1 cellular context compared by ENCODE assay signal in the genomic region with DNA sequence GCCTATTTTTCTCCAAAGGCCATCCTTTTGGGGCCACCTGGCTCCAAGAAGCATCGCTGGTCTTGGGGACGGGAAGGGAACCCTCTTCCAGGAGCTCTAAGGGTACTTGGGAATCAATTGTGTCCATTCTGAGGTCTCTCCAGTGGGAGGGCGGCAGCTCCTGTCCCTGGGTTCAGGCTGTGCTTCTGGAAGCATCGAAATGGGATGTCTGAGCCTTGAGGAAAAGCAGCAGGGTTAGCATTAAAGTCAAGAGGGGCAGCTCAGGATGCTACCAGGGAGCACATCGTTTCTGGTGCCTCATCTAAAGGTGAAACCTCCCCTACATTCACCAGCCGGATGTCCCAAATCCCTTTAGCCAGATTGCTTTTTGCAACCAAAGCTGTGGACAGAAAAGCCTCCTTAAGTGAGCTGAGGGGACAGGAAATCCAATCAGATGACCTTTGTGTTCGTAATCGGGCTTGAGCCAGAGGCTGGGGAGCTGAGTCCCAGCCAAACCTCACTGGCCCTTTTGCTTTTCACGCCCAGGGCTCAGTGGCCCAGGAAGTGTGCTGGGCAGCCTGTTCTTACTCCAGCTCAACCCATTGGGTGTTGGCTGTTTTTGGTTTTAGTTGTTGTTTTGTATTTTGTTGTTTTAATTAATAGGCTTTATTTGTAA.
TF ChIP-seq lines count a peak whose summit lies in the region.

No MANE protein-coding gene starts in this region.

TF ChIP-seq in IMR-90, 13 proteins besides CTCF, POLR2A, EP300 and RAD21:
- TF ChIP-seq MAZ (IDR thresholded peaks at IDR 0.05; ENCODE audit: borderline replicate concordance, low read depth, low read length) (no peak), FOS (IDR thresholded peaks at IDR 0.05; ENCODE audit: low read depth, low read length) (no peak), CHD1 (IDR thresholded peaks at IDR 0.05; ENCODE audit: low read depth, low read length) (no peak), BHLHE40 (IDR thresholded peaks at IDR 0.05; ENCODE audit: low read depth, low read length) (no peak), ELK1 (IDR thresholded peaks at IDR 0.05; ENCODE audit: borderline replicate concordance, low read depth, low read length) (no peak), RCOR1 (IDR thresholded peaks at IDR 0.05; ENCODE audit: insufficient replicate concordance, low read length) (no peak), NFE2L2 (IDR thresholded peaks at IDR 0.05; ENCODE audit: low read depth, low read length) (no peak), SMC3 (IDR thresholded peaks at IDR 0.05; ENCODE audit: low read depth, low read length) (no peak), MXI1 (IDR thresholded peaks at IDR 0.05; ENCODE audit: borderline replicate concordance, low read depth, low read length) (no peak), CEBPB (IDR thresholded peaks at IDR 0.05; ENCODE audit: low read depth, low read length) (no peak), MAFK (IDR thresholded peaks at IDR 0.05; ENCODE audit: low read depth, low read length) (no peak)
